Comparison of ENCODE assay signal across 16 cellular contexts in the genomic region with DNA sequence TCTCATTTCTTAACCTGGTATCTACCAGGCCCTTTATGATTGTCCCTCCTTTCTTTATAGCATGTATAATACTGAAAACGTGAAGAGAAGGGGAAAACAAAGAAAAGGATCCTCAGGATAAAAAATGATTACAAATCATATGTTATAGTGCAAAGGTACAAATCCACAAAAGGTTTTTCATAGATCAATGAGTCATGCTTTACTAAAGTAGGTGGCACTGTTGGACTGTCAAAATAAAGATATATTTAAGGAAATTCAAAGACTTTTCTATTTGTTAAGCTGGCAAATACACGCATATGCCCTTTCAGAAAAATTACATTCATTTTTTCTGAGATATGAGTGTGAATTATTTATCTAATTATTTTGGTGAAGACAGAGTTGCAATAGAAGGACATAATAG.
"Had no signal": no experiment of that assay in that cellular context is flagged by ENCODE, and none has a peak within 500 bp of the region (broad histone marks: within the 10 kb centered on the region; RNA-seq: fewer than 3 reads in every experiment).

No MANE protein-coding gene starts in this region.

- DNase-seq: effector memory CD4-positive, alpha-beta T cell; immature natural killer cell; mammary epithelial cell; naive thymus-derived CD4-positive, alpha-beta T cell; nephron progenitor cell; sigmoid colon; stimulated activated naive CD4-positive, alpha-beta T cell; stomach; substantia nigra; trophoblast cell had no signal

- H3K9me3 ChIP-seq: esophagus muscularis mucosa, neutrophil, right atrium auricular region, sigmoid colon, stomach, thoracic aorta had no signal

- H3K27ac ChIP-seq: epithelial cell of prostate, esophagus muscularis mucosa, neutrophil, right atrium auricular region, sigmoid colon, skin epidermis, stomach, thoracic aorta had no signal

- H3K4me3 ChIP-seq: esophagus muscularis mucosa, right atrium auricular region, sigmoid colon, skin epidermis, stomach, thoracic aorta had no signal

- H3K27me3 ChIP-seq: esophagus muscularis mucosa, neutrophil, right atrium auricular region, sigmoid colon, stomach had no signal

- ATAC-seq: naive thymus-derived CD4-positive, alpha-beta T cell had no signal

- H3K36me3 ChIP-seq: esophagus muscularis mucosa, neutrophil, right atrium auricular region, sigmoid colon, stomach, thoracic aorta had no signal

- H3K4me1 ChIP-seq: esophagus muscularis mucosa, right atrium auricular region, sigmoid colon, stomach had no signal
